8 cellular contexts compared by ENCODE assay signal in the genomic region with DNA sequence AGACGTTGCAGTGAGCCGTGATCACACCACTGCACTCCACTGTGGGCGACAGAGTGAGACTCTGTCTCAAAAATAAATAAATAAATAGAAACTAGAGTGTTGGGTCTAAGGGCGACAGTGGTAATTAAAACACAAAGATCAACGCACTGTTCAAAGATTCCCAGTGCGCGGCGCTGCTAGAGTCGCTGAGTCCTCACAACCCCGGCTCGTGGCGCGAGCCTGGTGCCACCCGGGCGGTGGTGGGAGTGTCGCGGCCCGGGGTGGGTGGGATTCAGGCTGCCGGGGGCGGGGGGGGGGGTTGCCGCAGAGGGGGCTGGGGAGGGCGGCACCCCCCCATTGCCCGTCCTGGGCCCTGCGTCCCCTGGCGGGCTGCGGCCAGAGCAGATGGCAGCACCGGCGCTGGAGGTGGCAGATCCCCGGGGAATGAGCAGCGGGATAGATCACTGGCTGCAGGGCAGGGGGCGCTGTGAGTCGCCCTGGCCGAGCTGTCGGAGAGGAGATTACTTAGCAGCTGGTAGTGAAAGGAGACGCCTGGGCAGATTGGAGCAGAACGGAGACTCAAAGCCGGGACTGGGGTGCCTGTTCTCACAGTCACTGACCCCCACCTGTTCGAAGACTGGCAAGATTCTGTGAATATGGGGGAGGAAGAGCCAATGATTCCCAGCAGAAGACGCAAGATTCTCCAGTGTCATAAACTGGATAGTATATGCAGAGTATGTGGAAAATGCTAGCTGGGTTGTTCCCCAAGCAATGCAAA. TPM values are rescaled to one million over a fixed set of nuclear protein-coding genes. Genes with fewer than 3 reads are reported as not detected.
DNase-seq lines count a peak whose midpoint lies in the region; ATAC-seq and TF ChIP-seq lines count a peak whose summit lies in the region.

No MANE protein-coding gene starts in this region.

- H3K4me2 ChIP-seq in MM.1S (ENCODE audit: low read depth, low read length), result peak overlapping the region; percentile 6; the same call in 1 of the 2 replicates

- WGBS in endodermal cell (ENCODE audit: insufficient coverage in 1 of 2, insufficient read length in 1 of 2), 2 experiments, result 33 to 50% methylated on average over 7 to 31 of the region's 39 CpGs

- H3K36me3 ChIP-seq in MM.1S (replicated peaks; ENCODE audit: insufficient read depth, low read length) (no peaks in the 10 kb centered on the region), endodermal cell (ENCODE audit: control insufficient read depth, insufficient read depth, low read length) (no peaks in the 10 kb centered on the region)

- H3K27ac Mint-ChIP-seq in activated CD8-positive, alpha-beta T cell treated with anti-CD3 and anti-CD28 coated beads, Interleukin-2, amount 10 ng/mL, durations not matched to agents 7 days and 5 days, result no peak overlapping the region
- H3K27ac Mint-ChIP-seq in endodermal cell, result peak overlapping the region; percentile 14
- H3K27ac Mint-ChIP-seq in memory B cell, result no peak overlapping the region

- H3K27me3 ChIP-seq in MM.1S (replicated peaks; ENCODE audit: insufficient read depth, low read length) (peaks cover 8% of the 10 kb centered on the region; the same call in 1 of the 2 replicates), endodermal cell (ENCODE audit: control insufficient read depth, insufficient read depth, low read length, poor library complexity, severe bottlenecking) (no peaks in the 10 kb centered on the region)

- no peak overlapping the region for H3K27ac ChIP-seq in MM.1S (ENCODE audit: low read length)
- H3K27ac ChIP-seq in endodermal cell (ENCODE audit: low read depth, low read length), result no peak overlapping the region

- peaks cover 38% of the 10 kb centered on the region for H3K27me3 Mint-ChIP-seq in activated CD8-positive, alpha-beta T cell treated with anti-CD3 and anti-CD28 coated beads, Interleukin-2, amount 10 ng/mL, durations not matched to agents 7 days and 5 days (ENCODE audit: low read depth)
- H3K27me3 Mint-ChIP-seq in endodermal cell (ENCODE audit: insufficient read depth) (peaks cover 35% of the 10 kb centered on the region), memory B cell (peaks cover 19% of the 10 kb centered on the region)

- H3K4me1 ChIP-seq in MM.1S (ENCODE audit: low read length) (no peaks in the 10 kb centered on the region), endodermal cell (ENCODE audit: control insufficient read depth, insufficient read depth, low read length) (no peaks in the 10 kb centered on the region)

- no peaks in the 10 kb centered on the region for H4K20me1 ChIP-seq in MM.1S (ENCODE audit: insufficient read depth, low read length)

- no peak overlapping the region for H3K4me3 Mint-ChIP-seq in activated CD8-positive, alpha-beta T cell treated with anti-CD3 and anti-CD28 coated beads, Interleukin-2, amount 10 ng/mL, durations not matched to agents 7 days and 5 days
- H3K4me3 Mint-ChIP-seq in endodermal cell (peak overlapping the region; percentile 22), memory B cell (peak overlapping the region; percentile 45)

- TF ChIP-seq CTCF in MM.1S (IDR thresholded peaks at IDR 0.05; ENCODE audit: low read length) (peak; percentile 52), endodermal cell (conservative IDR thresholded peaks at IDR 0.05) (peak; percentile 97)

- H3K9me3 ChIP-seq in MM.1S (replicated peaks; ENCODE audit: insufficient read depth, low read length), result no peaks in the 10 kb centered on the region
- no peaks in the 10 kb centered on the region for H3K9me3 ChIP-seq in endodermal cell (ENCODE audit: control insufficient read depth, low read length)

- no peaks in the 10 kb centered on the region for H3K36me3 Mint-ChIP-seq in activated CD8-positive, alpha-beta T cell treated with anti-CD3 and anti-CD28 coated beads, Interleukin-2, amount 10 ng/mL, durations not matched to agents 7 days and 5 days (ENCODE audit: low read depth)
- H3K36me3 Mint-ChIP-seq in endodermal cell (ENCODE audit: low read depth) (no peaks in the 10 kb centered on the region), memory B cell (no peaks in the 10 kb centered on the region)

- H3K9ac ChIP-seq in MM.1S (ENCODE audit: low read length) (no peak overlapping the region), endodermal cell (ENCODE audit: extremely low read depth, low read length, poor library complexity, severe bottlenecking) (no peak overlapping the region)

- H3K4me3 ChIP-seq in MM.1S (ENCODE audit: low read length) (no peak overlapping the region), endodermal cell (ENCODE audit: low read length) (no peak overlapping the region)

- H3F3A ChIP-seq in MM.1S (ENCODE audit: insufficient read depth, low read length), result peaks cover 2% of the 10 kb centered on the region; the same call in 1 of the 2 replicates

- H2AFZ ChIP-seq in MM.1S (ENCODE audit: low read length), result no peak overlapping the region

- peak; percentile 88 for DNase-seq in DMS 273 (lab: John Stamatoyannopoulos, UW; ENCODE audit: unreplicated experiment)
- peak; percentile 71 for DNase-seq in MM.1S
- DNase-seq in activated CD8-positive, alpha-beta T cell treated with anti-CD3 and anti-CD28 coated beads, Interleukin-2, amount 10 ng/mL, durations not matched to agents 7 days and 5 days, result peak; percentile 39
- peak; percentile 93 for DNase-seq in endodermal cell
- DNase-seq in memory B cell (ENCODE audit: low spot score in 2 of 2), result peak; percentile 18 to 34
- DNase-seq in stimulated activated CD8-positive, alpha-beta memory T cell treated with anti-CD3 and anti-CD28 coated beads, Interleukin-15, amount 100 ng/mL, for 4 hours (ENCODE audit: low read depth in 2 of 2), result peak; percentile 7 to 16

- POLR2A ChIA-PET in activated CD8-positive, alpha-beta T cell treated with anti-CD3 and anti-CD28 coated beads, Interleukin-2, amount 10 ng/mL, durations not matched to agents 7 days and 5 days (lab: Charles Lee), result no interaction called here

- H3K79me2 ChIP-seq in MM.1S (ENCODE audit: low read length), result no peaks in the 10 kb centered on the region

- H3K9me2 ChIP-seq in MM.1S (replicated peaks; ENCODE audit: insufficient read depth, low read length), result no peaks in the 10 kb centered on the region

- H3K4me1 Mint-ChIP-seq in activated CD8-positive, alpha-beta T cell treated with anti-CD3 and anti-CD28 coated beads, Interleukin-2, amount 10 ng/mL, durations not matched to agents 7 days and 5 days (ENCODE audit: low read depth), result peaks cover 3% of the 10 kb centered on the region
- H3K4me1 Mint-ChIP-seq in endodermal cell, result peaks cover 4% of the 10 kb centered on the region
- H3K4me1 Mint-ChIP-seq in memory B cell, result peaks cover 3% of the 10 kb centered on the region

- CTCF ChIA-PET in activated CD8-positive, alpha-beta T cell treated with anti-CD3 and anti-CD28 coated beads, Interleukin-2, amount 10 ng/mL, durations not matched to agents 7 days and 5 days (lab: Charles Lee), result interaction anchor here (0.9 to 2.0 kb wide), 4 partner anchors 11 to 76 kb away, joined by 3 to 10 read pairs (median 6); no protein-coding TSS in a partner anchor

- peak; percentile 49 for ATAC-seq in activated CD8-positive, alpha-beta T cell treated with anti-CD3 and anti-CD28 coated beads, Interleukin-2, amount 10 ng/mL, durations not matched to agents 7 days and 5 days
- ATAC-seq in memory B cell (ENCODE audit: low read depth) (peak; percentile 78), GM21786 (IDR thresholded peaks at IDR 0.05; ENCODE audit: unreplicated experiment) (no peak), GM18909 (IDR thresholded peaks at IDR 0.05; ENCODE audit: poor library complexity, unreplicated experiment) (no peak)

- no peaks in the 10 kb centered on the region for H3K9me3 Mint-ChIP-seq in activated CD8-positive, alpha-beta T cell treated with anti-CD3 and anti-CD28 coated beads, Interleukin-2, amount 10 ng/mL, durations not matched to agents 7 days and 5 days (ENCODE audit: insufficient read depth)
- H3K9me3 Mint-ChIP-seq in endodermal cell, result peaks cover 2% of the 10 kb centered on the region
- H3K9me3 Mint-ChIP-seq in memory B cell, result no peaks in the 10 kb centered on the region

RNA-seq across cellular contexts. Expression of a gene that starts 30.2 kb away (rescaled TPM):
- not detected for total RNA-seq in activated CD8-positive, alpha-beta T cell treated with anti-CD3 and anti-CD28 coated beads, Interleukin-2, amount 10 ng/mL, durations not matched to agents 7 days and 5 days
- not detected for total RNA-seq in endodermal cell
- 0.28 TPM for polyA plus RNA-seq in endodermal cell (2013, experiment 1 of 2)
- not detected for polyA plus RNA-seq in endodermal cell (2013, experiment 2 of 2)

RNA-seq across cellular contexts. Expression of a gene that starts 54.9 kb away (rescaled TPM):
- 10 to 100 TPM; 12.1 to 13.3 TPM for total RNA-seq in activated CD8-positive, alpha-beta T cell treated with anti-CD3 and anti-CD28 coated beads, Interleukin-2, amount 10 ng/mL, durations not matched to agents 7 days and 5 days
- 1 to 10 TPM; 4.1 to 5.4 TPM for total RNA-seq in endodermal cell
- 2.2 TPM for polyA plus RNA-seq in endodermal cell (2013, experiment 1 of 2)
- 3.0 TPM for polyA plus RNA-seq in endodermal cell (2013, experiment 2 of 2)

RNA-seq across cellular contexts. Expression of a gene that starts 55.2 kb away (rescaled TPM):
- 10 to 100 TPM; 61.4 to 61.8 TPM for total RNA-seq in activated CD8-positive, alpha-beta T cell treated with anti-CD3 and anti-CD28 coated beads, Interleukin-2, amount 10 ng/mL, durations not matched to agents 7 days and 5 days
- total RNA-seq in endodermal cell, result 10 to 100 TPM; 12.8 to 28.2 TPM
- polyA plus RNA-seq in endodermal cell (2013, experiment 1 of 2), result 18.6 TPM
- polyA plus RNA-seq in endodermal cell (2013, experiment 2 of 2), result 18.3 TPM

Comparison
In these comparisons a context has a peak if more than half of its experiments do, and no peak if none do; other contexts are left out.
1. DNase-seq: peak in every context shown above with its lines; median percentile 93 in endodermal cell; 88 in DMS 273; 71 in MM.1S; 39 in activated CD8-positive, alpha-beta T cell treated with anti-CD3 and anti-CD28 coated beads, Interleukin-2, amount 10 ng/mL, durations not matched to agents 7 days and 5 days; 26 in memory B cell; 12 in stimulated activated CD8-positive, alpha-beta memory T cell treated with anti-CD3 and anti-CD28 coated beads, Interleukin-15, amount 100 ng/mL, for 4 hours.
2. ATAC-seq: peak in activated CD8-positive, alpha-beta T cell treated with anti-CD3 and anti-CD28 coated beads, Interleukin-2, amount 10 ng/mL, durations not matched to agents 7 days and 5 days (single experiment) and memory B cell (single experiment); none in GM21786 (single experiment) and GM18909 (single experiment).